14 cellular contexts compared by ENCODE assay signal in genomic region chr17:46147167-46147749, GRCh38. TPM values are rescaled to one million over a fixed set of nuclear protein-coding genes. Genes with fewer than 3 reads are reported as not detected.
DNase-seq lines count a peak whose midpoint lies in the region; ATAC-seq and TF ChIP-seq lines count a peak whose summit lies in the region.
"Had no signal": no experiment of that assay in that cellular context is flagged by ENCODE, and none has a peak within 500 bp of the region (broad histone marks: within the 10 kb centered on the region; RNA-seq: fewer than 3 reads in every experiment).

No MANE protein-coding gene starts in this region.

- no peaks in the 10 kb centered on the region for H3K27me3 Mint-ChIP-seq in activated naive CD4-positive, alpha-beta T cell treated with anti-CD3 and anti-CD28 coated beads, Interleukin-2, amount 50 U/mL, for 24 hours
- H3K27me3 Mint-ChIP-seq in T-helper 17 cell (no peaks in the 10 kb centered on the region), endothelial cell (ENCODE audit: unreplicated experiment) (peaks cover 4% of the 10 kb centered on the region)
- H3K27me3 Mint-ChIP-seq in stimulated activated naive CD8-positive, alpha-beta T cell treated with anti-CD3 and anti-CD28 coated beads, Interleukin-15, Interleukin-2, amounts not matched to agents 100 ng/mL and 50 ng/mL, for 24 hours, result no peaks in the 10 kb centered on the region

- H3K27ac Mint-ChIP-seq in activated naive CD4-positive, alpha-beta T cell treated with anti-CD3 and anti-CD28 coated beads, Interleukin-2, amount 50 U/mL, for 24 hours, result peak overlapping the region; percentile 66
- H3K27ac Mint-ChIP-seq in T-helper 17 cell (peak overlapping the region; percentile 92), endothelial cell (ENCODE audit: unreplicated experiment) (peak overlapping the region; percentile 19)
- peak overlapping the region; percentile 19 for H3K27ac Mint-ChIP-seq in stimulated activated naive CD8-positive, alpha-beta T cell treated with anti-CD3 and anti-CD28 coated beads, Interleukin-15, Interleukin-2, amounts not matched to agents 100 ng/mL and 50 ng/mL, for 24 hours
- H3K27ac Mint-ChIP-seq: HFFc6 had no signal

- H3K9me3 Mint-ChIP-seq in activated naive CD4-positive, alpha-beta T cell treated with anti-CD3 and anti-CD28 coated beads, Interleukin-2, amount 50 U/mL, for 24 hours, result no peaks in the 10 kb centered on the region
- H3K9me3 Mint-ChIP-seq in endothelial cell (ENCODE audit: unreplicated experiment), result no peaks in the 10 kb centered on the region
- no peaks in the 10 kb centered on the region for H3K9me3 Mint-ChIP-seq in stimulated activated naive CD8-positive, alpha-beta T cell treated with anti-CD3 and anti-CD28 coated beads, Interleukin-15, Interleukin-2, amounts not matched to agents 100 ng/mL and 50 ng/mL, for 24 hours
- H3K9me3 Mint-ChIP-seq: HFFc6 had no signal

- peak; percentile 28 for ATAC-seq in T-helper 17 cell
- ATAC-seq in HG03442 (IDR thresholded peaks at IDR 0.05; ENCODE audit: unreplicated experiment), result no peak

- no peak overlapping the region for H3K4me3 ChIP-seq in MG63

- no peak for TF ChIP-seq CTCF in endothelial cell (IDR thresholded peaks at IDR 0.05; ENCODE audit: unreplicated experiment)

- H3K9me3 ChIP-seq in T-helper 17 cell (ENCODE audit: control insufficient read depth, low read length, poor library complexity, severe bottlenecking) (no peaks in the 10 kb centered on the region), MG63 (no peaks in the 10 kb centered on the region)
- H3K9me3 ChIP-seq: SK-N-SH had no signal

- peaks cover 4% of the 10 kb centered on the region for H3K36me3 ChIP-seq in MG63

- no peaks in the 10 kb centered on the region for H3K27me3 ChIP-seq in MG63

- H3K4me3 Mint-ChIP-seq in activated naive CD4-positive, alpha-beta T cell treated with anti-CD3 and anti-CD28 coated beads, Interleukin-2, amount 50 U/mL, for 24 hours, result peak overlapping the region; percentile 15
- H3K4me3 Mint-ChIP-seq in T-helper 17 cell (peak overlapping the region; percentile 60), endothelial cell (ENCODE audit: unreplicated experiment) (no peak overlapping the region)
- H3K4me3 Mint-ChIP-seq in stimulated activated naive CD8-positive, alpha-beta T cell treated with anti-CD3 and anti-CD28 coated beads, Interleukin-15, Interleukin-2, amounts not matched to agents 100 ng/mL and 50 ng/mL, for 24 hours, result peak overlapping the region; percentile 12
- H3K4me3 Mint-ChIP-seq: HFFc6 had no signal

- peaks cover 93% of the 10 kb centered on the region for H3K4me1 Mint-ChIP-seq in activated naive CD4-positive, alpha-beta T cell treated with anti-CD3 and anti-CD28 coated beads, Interleukin-2, amount 50 U/mL, for 24 hours
- H3K4me1 Mint-ChIP-seq in T-helper 17 cell, result peaks cover 82% of the 10 kb centered on the region
- peaks cover 52% of the 10 kb centered on the region for H3K4me1 Mint-ChIP-seq in endothelial cell (ENCODE audit: unreplicated experiment)
- H3K4me1 Mint-ChIP-seq in stimulated activated naive CD8-positive, alpha-beta T cell treated with anti-CD3 and anti-CD28 coated beads, Interleukin-15, Interleukin-2, amounts not matched to agents 100 ng/mL and 50 ng/mL, for 24 hours (ENCODE audit: low read depth), result peaks cover 94% of the 10 kb centered on the region

- DNase-seq in activated naive CD4-positive, alpha-beta T cell treated with anti-CD3 and anti-CD28 coated beads, Interleukin-2, amount 50 U/mL, for 16 hours, result no peak
- DNase-seq in T-helper 17 cell, result no peak
- DNase-seq in endothelial cell (ENCODE audit: low spot score), result no peak
- DNase-seq in SHP77 treated with DMSO at 0.1 percent for 48 hours (lab: John Stamatoyannopoulos, UW), result no peak
- no peak for DNase-seq in MG63
- DNase-seq: HFFc6, NCI-H146, NCI-H446, OCI-M1, posterior cingulate gyrus, SK-N-SH had no signal

- peaks cover 12% of the 10 kb centered on the region for H3K36me3 Mint-ChIP-seq in activated naive CD4-positive, alpha-beta T cell treated with anti-CD3 and anti-CD28 coated beads, Interleukin-2, amount 50 U/mL, for 24 hours
- H3K36me3 Mint-ChIP-seq in T-helper 17 cell (ENCODE audit: low read depth) (peaks cover 4% of the 10 kb centered on the region), endothelial cell (ENCODE audit: low read depth, unreplicated experiment) (peaks cover 9% of the 10 kb centered on the region)
- H3K36me3 Mint-ChIP-seq in stimulated activated naive CD8-positive, alpha-beta T cell treated with anti-CD3 and anti-CD28 coated beads, Interleukin-15, Interleukin-2, amounts not matched to agents 100 ng/mL and 50 ng/mL, for 24 hours (ENCODE audit: low read depth), result peaks cover 18% of the 10 kb centered on the region

RNA-seq across cellular contexts. Expression of gene KANSL1, which starts 46.0 kb away (rescaled TPM):
- total RNA-seq in T-helper 17 cell, result 100 to 1,000 TPM; 142 to 187 TPM
- total RNA-seq in endothelial cell (ENCODE audit: unreplicated experiment), result 154 TPM
- total RNA-seq in MG63 (2014; rRNA removed; shearing (Covaris generic); ENCODE audit: low replicate concordance), result 15.2 and 23.8 TPM in 2 replicates

Comparison
In these comparisons a context has a peak if more than half of its experiments do, and no peak if none do; other contexts are left out.
1. H3K27ac Mint-ChIP-seq: peak in every context shown above with its lines; median percentile 92 in T-helper 17 cell; 66 in activated naive CD4-positive, alpha-beta T cell treated with anti-CD3 and anti-CD28 coated beads, Interleukin-2, amount 50 U/mL, for 24 hours; 19 in endothelial cell; 19 in stimulated activated naive CD8-positive, alpha-beta T cell treated with anti-CD3 and anti-CD28 coated beads, Interleukin-15, Interleukin-2, amounts not matched to agents 100 ng/mL and 50 ng/mL, for 24 hours.